In the genomic region with DNA sequence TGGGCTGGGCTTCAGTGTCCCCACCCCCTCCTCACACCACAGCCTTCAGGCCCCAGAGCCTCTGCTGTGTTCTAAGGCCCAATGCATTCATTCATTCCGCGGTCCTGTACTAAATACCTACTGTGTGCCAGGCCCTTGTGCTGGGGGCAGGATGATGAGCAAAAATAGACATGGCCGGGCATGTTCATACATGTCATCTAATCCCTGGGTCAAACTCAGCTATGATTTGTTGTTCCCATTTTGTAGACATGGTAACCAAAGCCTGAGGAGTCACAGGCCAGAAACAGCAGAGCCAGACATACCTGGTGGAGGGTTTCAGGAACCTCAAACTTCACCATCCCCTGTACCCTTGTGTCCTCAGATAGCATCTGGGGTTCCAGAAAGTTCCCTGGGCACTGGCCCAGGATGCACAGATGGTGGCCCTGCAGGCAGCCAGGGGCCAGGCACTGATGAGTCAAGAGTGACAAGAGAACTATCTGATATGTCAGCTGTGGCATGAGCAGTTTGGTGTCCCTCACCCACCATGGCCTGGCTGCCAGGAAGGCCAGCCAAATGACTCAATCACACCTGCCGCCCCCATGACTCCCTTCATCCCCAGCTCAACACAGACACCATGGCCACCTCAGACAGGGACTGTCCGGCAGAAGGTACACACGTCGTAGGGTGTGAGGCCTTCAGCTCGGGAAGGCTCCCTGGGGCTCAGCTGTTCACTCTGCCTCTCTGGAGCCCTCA, we compare ENCODE assay signal across 1 cellular context.
TF ChIP-seq lines count a peak whose summit lies in the region.

No MANE protein-coding gene starts in this region.

TF ChIP-seq in A549, 52 proteins besides CTCF, POLR2A, EP300 and RAD21:
- TF ChIP-seq RFX5 (IDR thresholded peaks at IDR 0.05): no peak
- no peak for TF ChIP-seq ZC3H11A (IDR thresholded peaks at IDR 0.05)
- TF ChIP-seq CHD4 (IDR thresholded peaks at IDR 0.05; ENCODE audit: borderline replicate concordance): no peak
- TF ChIP-seq, protein P1, sequence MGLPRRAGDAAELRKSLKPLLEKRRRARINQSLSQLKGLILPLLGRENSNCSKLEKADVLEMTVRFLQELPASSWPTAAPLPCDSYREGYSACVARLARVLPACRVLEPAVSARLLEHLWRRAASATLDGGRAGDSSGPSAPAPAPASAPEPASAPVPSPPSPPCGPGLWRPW (IDR thresholded peaks at IDR 0.05): no peak
- no peak for TF ChIP-seq CHD2 (IDR thresholded peaks at IDR 0.05; ENCODE audit: low read length, partially characterized antibody)
- no peak for TF ChIP-seq POLR2AphosphoS2 (conservative IDR thresholded peaks at IDR 0.05; ENCODE audit: low read length)
- TF ChIP-seq CEBPB (IDR thresholded peaks at IDR 0.05): no peak
- no peak for TF ChIP-seq HOXA7 (CRISPR knock-in tag; IDR thresholded peaks at IDR 0.05)
